In genomic region chr10:29117781-29118180, GRCh38 we compare ENCODE assay signal across 24 cellular contexts.
DNase-seq lines count a peak whose midpoint lies in the region; ATAC-seq, FAIRE-seq and TF ChIP-seq lines count a peak whose summit lies in the region.
"Had no signal": no experiment of that assay in that cellular context is flagged by ENCODE, and none has a peak within 500 bp of the region (broad histone marks: within the 10 kb centered on the region; RNA-seq: fewer than 3 reads in every experiment).

No MANE protein-coding gene starts in this region.

- no peak overlapping the region for H2BK5ac ChIP-seq in H1 (ENCODE audit: low read depth, low read length)

- no peak overlapping the region for H3K4me3 ChIP-seq in SK-N-SH (ENCODE audit: low read depth in 2 of 2, low read length in 1 of 2)
- H3K4me3 ChIP-seq in astrocyte (ENCODE audit: insufficient read depth, low read depth, low read length): no peak overlapping the region
- no peak overlapping the region for H3K4me3 ChIP-seq in H1 (ENCODE audit: extremely low read depth in 1 of 4, insufficient read depth in 2 of 4, low read depth in 3 of 4, low read length in 4 of 4)
- H3K4me3 ChIP-seq in thyroid gland (replicated peaks in 1 of 3): no peak overlapping the region
- H3K4me3 ChIP-seq: BLaER1, GM23338, HAP-1 had no signal

- H3K27ac ChIP-seq in SK-N-SH (ENCODE audit: low read depth in 2 of 2, low read length in 1 of 2) (no peak overlapping the region), astrocyte (ENCODE audit: low read depth, low read length) (no peak overlapping the region), H1 (ENCODE audit: low read depth, low read length) (no peak overlapping the region), thyroid gland (no peak overlapping the region)
- H3K27ac ChIP-seq: 22Rv1, BLaER1, C4-2B had no signal

- no peaks in the 10 kb centered on the region for H3K27me3 Mint-ChIP-seq in astrocyte (ENCODE audit: low read depth, unreplicated experiment)
- H3K27me3 Mint-ChIP-seq: B cell; CD4-positive, CD25-positive, alpha-beta regulatory T cell had no signal

- H3K56ac ChIP-seq in H1 (replicated peaks; ENCODE audit: insufficient read length, low read depth, low read length): no peak overlapping the region

- H3K27me3 ChIP-seq in SK-N-SH (ENCODE audit: insufficient read depth): no peaks in the 10 kb centered on the region; the same call in 1 of the 2 replicates
- H3K27me3 ChIP-seq in astrocyte (ENCODE audit: insufficient read depth, low read length): peaks cover 4% of the 10 kb centered on the region
- H3K27me3 ChIP-seq in H1 (replicated peaks in 1 of 4; ENCODE audit: control insufficient read depth in 3 of 4, extremely low read depth in 1 of 4, insufficient read depth in 3 of 4, low read length in 3 of 4): no peaks in the 10 kb centered on the region
- H3K27me3 ChIP-seq in thyroid gland: no peaks in the 10 kb centered on the region
- H3K27me3 ChIP-seq: BLaER1 had no signal

- no peaks in the 10 kb centered on the region for H3K23me2 ChIP-seq in H1 (ENCODE audit: low read depth, low read length)

- intact Hi-C loops in thyroid gland (cut with DNase I): no loop called here

- TF ChIP-seq EP300 in SK-N-SH (IDR thresholded peaks at IDR 0.05; ENCODE audit: borderline replicate concordance in 1 of 2, low read depth in 1 of 2, low read length in 1 of 2) (no peak), H1 (IDR thresholded peaks at IDR 0.05; ENCODE audit: borderline replicate concordance in 1 of 2, low read depth in 2 of 2, low read length in 2 of 2) (no peak)

- peaks cover 11% of the 10 kb centered on the region for H3K4me1 Mint-ChIP-seq in astrocyte (ENCODE audit: low read depth, unreplicated experiment)
- H3K4me1 Mint-ChIP-seq: B cell; CD4-positive, CD25-positive, alpha-beta regulatory T cell had no signal

- H3K79me1 ChIP-seq in H1 (ENCODE audit: low read depth, low read length): no peaks in the 10 kb centered on the region

- no peaks in the 10 kb centered on the region for H3K79me2 ChIP-seq in SK-N-SH (ENCODE audit: insufficient read depth)
- no peaks in the 10 kb centered on the region for H3K79me2 ChIP-seq in astrocyte (ENCODE audit: insufficient read depth, low read length)
- no peaks in the 10 kb centered on the region for H3K79me2 ChIP-seq in H1 (ENCODE audit: control insufficient read depth in 1 of 2, insufficient read depth in 2 of 2, low read length in 2 of 2)

- no peak overlapping the region for H3K27ac Mint-ChIP-seq in astrocyte (ENCODE audit: unreplicated experiment)
- H3K27ac Mint-ChIP-seq: B cell; CD4-positive, CD25-positive, alpha-beta regulatory T cell; CD8-positive, alpha-beta T cell; GM23338 had no signal

- CTCF ChIA-PET in SK-N-SH (lab: Yijun Ruan, JAX): interaction anchor here (1.6 to 3.3 kb wide), 3 partner anchors 11 to 454 kb away, joined by 5 to 15 read pairs (median 10); no protein-coding TSS in a partner anchor
- CTCF ChIA-PET in H1 (lab: Charles Lee; ENCODE audit: partially characterized antibody): interaction anchor here (0.8 to 4.1 kb wide), 7 partner anchors 9 to 198 kb away, joined by 3 to 52 read pairs (median 9); no protein-coding TSS in a partner anchor

- H3K4me2 ChIP-seq in SK-N-SH (no peak overlapping the region), astrocyte (ENCODE audit: low read length) (no peak overlapping the region), H1 (ENCODE audit: insufficient read depth in 1 of 2, low read depth in 2 of 2, low read length in 2 of 2) (no peak overlapping the region)
- H3K4me2 ChIP-seq: BLaER1, GM23338 had no signal

- H3K4ac ChIP-seq in H1 (replicated peaks; ENCODE audit: insufficient read length, low read depth, low read length): no peak overlapping the region

- POLR2A ChIA-PET in SK-N-SH (lab: Yijun Ruan, JAX): interaction anchor here (0.7 kb wide), 1 partner anchor 27 kb away, joined by 3 read pairs; no protein-coding TSS in a partner anchor
- POLR2A ChIA-PET in H1 (lab: Charles Lee; ENCODE audit: partially characterized antibody): no interaction called here

- no peak for DNase-seq in SK-N-SH
- no peak for DNase-seq in astrocyte (ENCODE audit: low read depth)
- no peak for DNase-seq in H1 (ENCODE audit: low read depth in 1 of 2, low spot score in 2 of 2)
- DNase-seq in thyroid gland: no peak
- no peak for DNase-seq in pons (ENCODE audit: low spot score)
- no peak for DNase-seq in COLO668 (lab: John Stamatoyannopoulos, UW; ENCODE audit: unreplicated experiment)
- DNase-seq: CD4-positive, CD25-positive, alpha-beta regulatory T cell; CD8-positive, alpha-beta T cell; DMS 273 treated with DMSO at 0.1 percent for 48 hours; DMS79; EL; GF-D8 had no signal

- no peak overlapping the region for H3K23ac ChIP-seq in H1 (ENCODE audit: insufficient read length)

- no peak overlapping the region for H3K18ac ChIP-seq in H1 (ENCODE audit: extremely low read depth, low read length)

- H2BK120ac ChIP-seq in H1 (replicated peaks; ENCODE audit: low read depth, low read length): no peak overlapping the region

- H3K4me3 Mint-ChIP-seq in astrocyte (ENCODE audit: unreplicated experiment): no peak overlapping the region
- H3K4me3 Mint-ChIP-seq: B cell; CD4-positive, CD25-positive, alpha-beta regulatory T cell; CD8-positive, alpha-beta T cell; GM23338 had no signal

- H4K20me1 ChIP-seq in SK-N-SH (ENCODE audit: insufficient read depth) (no peaks in the 10 kb centered on the region), astrocyte (ENCODE audit: insufficient read depth, low read length) (no peaks in the 10 kb centered on the region), H1 (replicated peaks in 1 of 2; ENCODE audit: control insufficient read depth in 1 of 2, insufficient read depth in 2 of 2, low read length in 2 of 2) (no peaks in the 10 kb centered on the region)
- H4K20me1 ChIP-seq: BLaER1 had no signal

- TF ChIP-seq RAD21 in SK-N-SH (IDR thresholded peaks at IDR 0.05; ENCODE audit: low read length) (no peak), H1 (IDR thresholded peaks at IDR 0.05 in 1 of 2, conservative IDR thresholded peaks at IDR 0.05 in 1 of 2; ENCODE audit: low read depth in 2 of 2, low read length in 2 of 2) (no peak)

- TF ChIP-seq POLR2A in H1 (IDR thresholded peaks at IDR 0.05; ENCODE audit: control extremely low read depth in 1 of 2, low read depth in 2 of 2, low read length in 2 of 2) (no peak), thyroid gland (IDR thresholded peaks at IDR 0.05) (no peak)

- no peak overlapping the region for H4K8ac ChIP-seq in H1 (ENCODE audit: extremely low read depth, insufficient read depth, low read length)

- peaks cover 6 to 17% of the 10 kb centered on the region in 2 experiments; a peak in 3 of 4 replicates for H3K4me1 ChIP-seq in SK-N-SH (ENCODE audit: control insufficient read depth in 1 of 2, insufficient read depth in 2 of 2, low read depth in 1 of 2, low read length in 1 of 2)
- H3K4me1 ChIP-seq in astrocyte (ENCODE audit: insufficient read depth, low read length): peaks cover 8% of the 10 kb centered on the region
- H3K4me1 ChIP-seq in H1 (replicated peaks in 1 of 4; ENCODE audit: control insufficient read depth in 3 of 4, insufficient read depth in 4 of 4, low read length in 3 of 4): 0 out of 7 replicates have a peak, but pooled peaks cover 0 to 2% (median 0%) of the 10 kb centered on the region in 4 experiments
- no peaks in the 10 kb centered on the region for H3K4me1 ChIP-seq in thyroid gland
- H3K4me1 ChIP-seq: BLaER1 had no signal

- no peak overlapping the region for H2BK20ac ChIP-seq in H1 (ENCODE audit: low read length)

- H3K9me3 ChIP-seq in SK-N-SH (peaks cover 4% of the 10 kb centered on the region; the same call in 1 of the 2 replicates), astrocyte (ENCODE audit: insufficient read depth, low read depth, low read length) (peaks cover 5% of the 10 kb centered on the region), H1 (ENCODE audit: insufficient read depth in 2 of 2, low read depth in 1 of 2, low read length in 1 of 2) (peaks cover 10 to 13% of the 10 kb centered on the region in 2 experiments; a peak in 2 of 4 replicates), thyroid gland (no peaks in the 10 kb centered on the region)

- H4K91ac ChIP-seq in H1 (replicated peaks; ENCODE audit: insufficient read length, low read length): no peak overlapping the region

- no peak overlapping the region for H3K14ac ChIP-seq in H1 (ENCODE audit: insufficient read length)

- H2AFZ ChIP-seq in SK-N-SH (ENCODE audit: low read depth) (no peak overlapping the region), astrocyte (ENCODE audit: low read depth, low read length) (no peak overlapping the region), H1 (ENCODE audit: low read length) (no peak overlapping the region)
- H2AFZ ChIP-seq: GM23338 had no signal

- no peak for ATAC-seq in SK-N-SH treated with all-trans-retinoic acid at 6 μM for 48 hours
- ATAC-seq: CD8-positive, alpha-beta T cell; GM23338 had no signal

- H2BK15ac ChIP-seq in H1 (ENCODE audit: low read length): no peak overlapping the region

- H3K9me2 ChIP-seq in SK-N-SH: no peaks in the 10 kb centered on the region

- no peak overlapping the region for H3K9ac ChIP-seq in SK-N-SH
- no peak overlapping the region for H3K9ac ChIP-seq in astrocyte (ENCODE audit: low read length)
- no peak overlapping the region for H3K9ac ChIP-seq in H1 (replicated peaks in 1 of 4; ENCODE audit: extremely low read depth in 1 of 4, low read depth in 3 of 4, low read length in 3 of 4)
- H3K9ac ChIP-seq: BLaER1 had no signal

- no peak for TF ChIP-seq CTCF in SK-N-SH (IDR thresholded peaks at IDR 0.05)
- no peak for TF ChIP-seq CTCF in astrocyte (IDR thresholded peaks at IDR 0.05; ENCODE audit: insufficient read depth, low read depth, low read length)
- TF ChIP-seq CTCF in H1 (IDR thresholded peaks at IDR 0.05; ENCODE audit: control extremely low read depth in 1 of 3, insufficient read depth in 1 of 3, low read depth in 1 of 3, low read length in 3 of 3): no peak
- no peak for TF ChIP-seq CTCF in thyroid gland (IDR thresholded peaks at IDR 0.05)

- H4K5ac ChIP-seq in H1 (ENCODE audit: insufficient read length, low read depth, low read length): no peak overlapping the region

- no peak overlapping the region for H2BK12ac ChIP-seq in H1 (ENCODE audit: low read depth, low read length)

- peaks cover 3% of the 10 kb centered on the region for H3F3A ChIP-seq in SK-N-SH (replicated peaks; ENCODE audit: insufficient read depth)

- H3K36me3 ChIP-seq in SK-N-SH (replicated peaks in 1 of 2; ENCODE audit: control insufficient read depth in 1 of 2, insufficient read depth in 2 of 2, low read length in 1 of 2) (no peaks in the 10 kb centered on the region), astrocyte (ENCODE audit: insufficient read depth, low read length) (no peaks in the 10 kb centered on the region), H1 (ENCODE audit: control insufficient read depth in 2 of 4, insufficient read depth in 4 of 4, low read length in 3 of 4) (peaks cover 0 to 3% (median 0%) of the 10 kb centered on the region in 4 experiments; a peak in 2 of 8 replicates), thyroid gland (no peaks in the 10 kb centered on the region)
- H3K36me3 ChIP-seq: BLaER1, HAP-1 had no signal

- FAIRE-seq in astrocyte (lab: Jason Lieb, UNC) (peak; percentile 5), H1 (lab: Jason Lieb, UNC) (no peak)
- FAIRE-seq: A204.1, D721Med, GM12891, GM18507, H54 had no signal

- H3K9me3 Mint-ChIP-seq in astrocyte (ENCODE audit: unreplicated experiment): peaks cover 8% of the 10 kb centered on the region

- H2AK5ac ChIP-seq in H1 (ENCODE audit: low read depth, low read length): no peak overlapping the region

- H3K36me3 Mint-ChIP-seq in astrocyte (ENCODE audit: low read depth, unreplicated experiment): no peaks in the 10 kb centered on the region
- H3K36me3 Mint-ChIP-seq: CD4-positive, CD25-positive, alpha-beta regulatory T cell; CD8-positive, alpha-beta T cell had no signal
